Comparison of ENCODE assay signal across 12 cellular contexts in genomic region chr13:36059366-36059765, GRCh38.
"Had no signal": no experiment of that assay in that cellular context is flagged by ENCODE, and none has a peak within 500 bp of the region (broad histone marks: within the 10 kb centered on the region; RNA-seq: fewer than 3 reads in every experiment).

No MANE protein-coding gene starts in this region.

- H3K9me3 Mint-ChIP-seq: neural progenitor cell; stimulated activated memory B cell treated with anti-CD40 and anti-IgM and Interleukin-4, amounts not matched to agents 10 μg/mL and 1 μg/mL and 100 μg/mL, for 72 hours had no signal

- H3K27me3 Mint-ChIP-seq: activated CD8-positive, alpha-beta memory T cell treated with anti-CD3 and anti-CD28 coated beads, Interleukin-2, amount 10 ng/mL, durations not matched to agents 7 days and 5 days; activated naive CD8-positive, alpha-beta T cell; activated T-cell treated with anti-CD3 and anti-CD28 coated beads, Interleukin-2, amount 50 U/mL, for 24 hours; stimulated activated memory B cell treated with anti-CD40 and anti-IgM and Interleukin-4, amounts not matched to agents 10 μg/mL and 1 μg/mL and 100 μg/mL, for 72 hours had no signal

- H3K9me3 ChIP-seq: breast epithelium had no signal

- H3K27ac Mint-ChIP-seq: activated CD8-positive, alpha-beta memory T cell treated with anti-CD3 and anti-CD28 coated beads, Interleukin-2, amount 10 ng/mL, durations not matched to agents 7 days and 5 days; activated naive CD8-positive, alpha-beta T cell; activated T-cell treated with anti-CD3 and anti-CD28 coated beads, Interleukin-2, amount 50 U/mL, for 24 hours; neural progenitor cell; stimulated activated memory B cell treated with anti-CD40 and anti-IgM and Interleukin-4, amounts not matched to agents 10 μg/mL and 1 μg/mL and 100 μg/mL, for 72 hours had no signal

- H3K4me1 Mint-ChIP-seq: activated CD8-positive, alpha-beta memory T cell treated with anti-CD3 and anti-CD28 coated beads, Interleukin-2, amount 10 ng/mL, durations not matched to agents 7 days and 5 days; stimulated activated memory B cell treated with anti-CD40 and anti-IgM and Interleukin-4, amounts not matched to agents 10 μg/mL and 1 μg/mL and 100 μg/mL, for 72 hours had no signal

- H3K27me3 ChIP-seq: breast epithelium, neural progenitor cell had no signal

- H3K4me3 ChIP-seq: breast epithelium, neural progenitor cell had no signal

- ATAC-seq: activated CD8-positive, alpha-beta memory T cell treated with anti-CD3 and anti-CD28 coated beads, Interleukin-2, amount 10 ng/mL, durations not matched to agents 7 days and 5 days; esophagus mucosa; stimulated activated memory B cell treated with anti-CD40 and anti-IgM and Interleukin-4, amounts not matched to agents 10 μg/mL and 1 μg/mL and 100 μg/mL, for 72 hours had no signal

- H3K4me3 Mint-ChIP-seq: activated CD8-positive, alpha-beta memory T cell treated with anti-CD3 and anti-CD28 coated beads, Interleukin-2, amount 10 ng/mL, durations not matched to agents 7 days and 5 days; activated naive CD8-positive, alpha-beta T cell; activated T-cell treated with anti-CD3 and anti-CD28 coated beads, Interleukin-2, amount 50 U/mL, for 24 hours; neural progenitor cell; stimulated activated memory B cell treated with anti-CD40 and anti-IgM and Interleukin-4, amounts not matched to agents 10 μg/mL and 1 μg/mL and 100 μg/mL, for 72 hours had no signal

- H3K4me1 ChIP-seq: breast epithelium, neural progenitor cell, parathyroid adenoma had no signal

- H3K36me3 ChIP-seq: breast epithelium, neural progenitor cell had no signal

- DNase-seq: activated CD4-positive, alpha-beta T cell treated with anti-CD3 and anti-CD28 coated beads, Interleukin-2, amount 50 U/mL, for 48 hours; activated CD8-positive, alpha-beta memory T cell treated with anti-CD3 and anti-CD28 coated beads, Interleukin-2, amount 10 ng/mL, durations not matched to agents 7 days and 5 days; activated effector memory CD4-positive, alpha-beta T cell treated with Interleukin-2 at 50 U/mL for 16 hours; activated T-cell treated with anti-CD3 and anti-CD28 coated beads, Interleukin-2, amount 50 U/mL, for 24 hours; mesenchymal stem cell; trophoblast cell had no signal

- H3K27ac ChIP-seq: breast epithelium, neural progenitor cell, parathyroid adenoma had no signal

- H3K36me3 Mint-ChIP-seq: activated CD8-positive, alpha-beta memory T cell treated with anti-CD3 and anti-CD28 coated beads, Interleukin-2, amount 10 ng/mL, durations not matched to agents 7 days and 5 days; activated naive CD8-positive, alpha-beta T cell; neural progenitor cell; stimulated activated memory B cell treated with anti-CD40 and anti-IgM and Interleukin-4, amounts not matched to agents 10 μg/mL and 1 μg/mL and 100 μg/mL, for 72 hours had no signal
